Comparison of ENCODE assay signal across 9 cellular contexts in genomic region chr9:133144887-133145466, GRCh38. TPM values are rescaled to one million over a fixed set of nuclear protein-coding genes. Genes with fewer than 3 reads are reported as not detected.
A peak's percentile ranks its signal among the peaks of the same experiment; 100 is the strongest.
DNase-seq lines count a peak whose midpoint lies in the region; ATAC-seq and TF ChIP-seq lines count a peak whose summit lies in the region.
"Had no signal": no experiment of that assay in that cellular context is flagged by ENCODE, and none has a peak within 500 bp of the region (broad histone marks: within the 10 kb centered on the region; RNA-seq: fewer than 3 reads in every experiment).

No MANE protein-coding gene starts in this region.

- H3K27me3 ChIP-seq in esophagus squamous epithelium (no peaks in the 10 kb centered on the region), smooth muscle cell (ENCODE audit: low read depth) (no peaks in the 10 kb centered on the region)

- intact Hi-C loops in esophagus squamous epithelium (cut with DNase I) = loop anchor here (2.0 to 5.0 kb wide), 3 partner anchors 42 to 103 kb away; no protein-coding TSS in a partner anchor

- H3K4me1 ChIP-seq in esophagus squamous epithelium = peaks cover 62 to 94% (median 65%) of the 10 kb centered on the region in 3 donors
- H3K4me1 ChIP-seq in smooth muscle cell (ENCODE audit: low read depth) = peaks cover 16% of the 10 kb centered on the region

- H3K36me3 ChIP-seq in esophagus squamous epithelium = no peaks in the 10 kb centered on the region
- no peaks in the 10 kb centered on the region for H3K36me3 ChIP-seq in smooth muscle cell (ENCODE audit: low read depth)

- no peaks in the 10 kb centered on the region for H3K9me3 ChIP-seq in esophagus squamous epithelium
- H3K9me3 ChIP-seq in smooth muscle cell (replicated peaks; ENCODE audit: low read depth) = no peaks in the 10 kb centered on the region

- POLR2A ChIA-PET in T-cell (lab: Charles Lee) = interaction anchor here in 1 of 2 donors (1.0 kb wide), 2 partner anchors 22 to 114 kb away, joined by 7 read pairs; partner anchors contain the start of gene GTF3C5

- no peak for TF ChIP-seq CTCF in esophagus squamous epithelium (IDR thresholded peaks at IDR 0.05)
- no peak for TF ChIP-seq CTCF in smooth muscle cell (IDR thresholded peaks at IDR 0.05; ENCODE audit: borderline replicate concordance, insufficient read depth, poor library complexity, severe bottlenecking)

- H3K27me3 Mint-ChIP-seq in T-cell = no peaks in the 10 kb centered on the region

- no peaks in the 10 kb centered on the region for H3K9me3 Mint-ChIP-seq in T-cell

- H3K4me3 ChIP-seq in esophagus squamous epithelium = peak overlapping the region in 3 of 4 donors; percentile 40 to 65 (median 43)
- H3K4me3 ChIP-seq in smooth muscle cell = peak overlapping the region; percentile 51

- H3K27ac ChIP-seq in esophagus squamous epithelium (peak overlapping the region; percentile 53 to 83 (median 82)), smooth muscle cell (ENCODE audit: low read depth) (peak overlapping the region; percentile 29)
- H3K27ac ChIP-seq: 22Rv1 had no signal

- peaks cover 63 to 77% (median 71%) of the 10 kb centered on the region in 3 donors for H3K4me1 Mint-ChIP-seq in T-cell

- H2AFZ ChIP-seq in smooth muscle cell (ENCODE audit: low read depth) = no peak overlapping the region

- ATAC-seq in T-cell (replicated peaks in 1 of 4) = no peak
- no peak for ATAC-seq in HG02970 (IDR thresholded peaks at IDR 0.05; ENCODE audit: low FRiP score, unreplicated experiment)
- no peak for ATAC-seq in GM18909 (IDR thresholded peaks at IDR 0.05; ENCODE audit: poor library complexity, unreplicated experiment)

- peak overlapping the region; percentile 70 to 75 (median 72) for H3K4me3 Mint-ChIP-seq in T-cell

- H3K27ac Mint-ChIP-seq in T-cell = peak overlapping the region; percentile 85 to 93

- H3F3A ChIP-seq in smooth muscle cell (ENCODE audit: low read depth) = peaks cover 5% of the 10 kb centered on the region

- peaks cover 75% of the 10 kb centered on the region for H4K20me1 ChIP-seq in smooth muscle cell (ENCODE audit: low read depth)

- DNase-seq in DMS 273 (lab: John Stamatoyannopoulos, UW; ENCODE audit: unreplicated experiment) = peak; percentile 32
- no peak for DNase-seq in DMS 273 treated with DMSO at 0.1 percent for 48 hours (lab: John Stamatoyannopoulos, UW)
- no peak for DNase-seq in T-cell
- DNase-seq in esophagus squamous epithelium (lab: John Stamatoyannopoulos, UW) = no peak
- no peak for DNase-seq in smooth muscle cell (lab: John Stamatoyannopoulos, UW; ENCODE audit: unreplicated experiment)
- no peak for DNase-seq in NCI-H1105 (lab: John Stamatoyannopoulos, UW)

- peak overlapping the region; percentile 78 for H3K9ac ChIP-seq in smooth muscle cell (ENCODE audit: low read depth)

- peak overlapping the region; percentile 89 for H3K4me2 ChIP-seq in smooth muscle cell

- WGBS in esophagus squamous epithelium, 2 donors = 55 to 63% methylated on average over 12 to 14 of the region's 14 CpGs
- 65% methylated on average over 14 of the region's 14 CpGs for WGBS in smooth muscle cell (ENCODE audit: low lambda C conversion rate)

- no peaks in the 10 kb centered on the region for H3K36me3 Mint-ChIP-seq in T-cell

- H3K79me2 ChIP-seq in smooth muscle cell (ENCODE audit: low read depth) = peaks cover 43% of the 10 kb centered on the region

- CTCF ChIA-PET in T-cell (lab: Charles Lee) = interaction anchor here (0.6 to 3.0 kb wide), 14 partner anchors 11 to 123 kb away, joined by 3 to 45 read pairs (median 6); no protein-coding TSS in a partner anchor

- TF ChIP-seq POLR2A in esophagus squamous epithelium (IDR thresholded peaks at IDR 0.05) = no peak

RNA-seq across cellular contexts. Expression of gene GBGT1, which starts 18.7 kb away (rescaled TPM):
- 10 to 100 TPM in 2 of 5 donors, 1 to 10 TPM in 3; 1.3 to 13.3 (median 7.9) TPM for total RNA-seq in T-cell
- 1 to 10 TPM; 3.0 to 8.8 (median 3.8) TPM for total RNA-seq in esophagus squamous epithelium
- total RNA-seq in smooth muscle cell = 8.2 and 11.3 TPM in 2 replicates
- polyA plus RNA-seq in smooth muscle cell = 4.5 and 6.7 TPM in 2 replicates

RNA-seq across cellular contexts. Expression of gene RALGDS, which starts 23.9 kb away (rescaled TPM):
- total RNA-seq in T-cell = 100 to 1,000 TPM in 4 of 5 donors, 10 to 100 TPM in 1; 81.0 to 161 (median 137) TPM
- 10 to 100 TPM; 53.4 to 71.1 (median 55.3) TPM for total RNA-seq in esophagus squamous epithelium
- 27.8 and 28.5 TPM in 2 replicates for total RNA-seq in smooth muscle cell
- 37.7 and 43.7 TPM in 2 replicates for polyA plus RNA-seq in smooth muscle cell
